8 cellular contexts compared by ENCODE assay signal in genomic region chr17:40303009-40303657, GRCh38. TPM values are rescaled to one million over a fixed set of nuclear protein-coding genes. Genes with fewer than 3 reads are reported as not detected.
DNase-seq lines count a peak whose midpoint lies in the region; ATAC-seq and TF ChIP-seq lines count a peak whose summit lies in the region.

No MANE protein-coding gene starts in this region.

- POLR2A ChIA-PET in activated CD4-positive, alpha-beta T cell treated with anti-CD3 and anti-CD28 coated beads for 36 hours (lab: Charles Lee): interaction anchor here (0.6 kb wide), 1 partner anchor 8 kb away, joined by 3 read pairs; no protein-coding TSS in a partner anchor
- POLR2A ChIA-PET in SK-N-SH (lab: Yijun Ruan, JAX): interaction anchor here (0.5 to 2.5 kb wide), 8 partner anchors 14 to 284 kb away, joined by 3 to 12 read pairs (median 4); no protein-coding TSS in a partner anchor

- peak; percentile 96 for TF ChIP-seq RAD21 in SK-N-SH (IDR thresholded peaks at IDR 0.05; ENCODE audit: low read length)

- H3K4me1 ChIP-seq in MM.1S (ENCODE audit: low read length) (peaks cover 24% of the 10 kb centered on the region), SK-N-SH (ENCODE audit: control insufficient read depth in 1 of 2, insufficient read depth in 2 of 2, low read depth in 1 of 2, low read length in 1 of 2) (peaks cover 48 to 53% of the 10 kb centered on the region in 2 experiments), mesenchymal stem cell (ENCODE audit: control insufficient read depth, insufficient read depth, low read depth, low read length) (peaks cover 21% of the 10 kb centered on the region)

- CTCF ChIA-PET in activated CD4-positive, alpha-beta T cell treated with anti-CD3 and anti-CD28 coated beads for 36 hours (lab: Charles Lee): interaction anchor here (0.8 to 9.5 kb wide), 20 partner anchors 10 to 331 kb away, joined by 3 to 125 read pairs (median 5); no protein-coding TSS in a partner anchor
- CTCF ChIA-PET in SK-N-SH (lab: Yijun Ruan, JAX): interaction anchor here (0.7 to 36.0 kb wide), 33 partner anchors 10 to 288 kb away, joined by 3 to 1706 read pairs (median 5); partner anchors contain the start of genes CSF3, GJD3 and TOP2A

- intact Hi-C loops in activated CD4-positive, alpha-beta T cell treated with anti-CD3 and anti-CD28 coated beads for 36 hours (cut with DNase I, micrococcal nuclease): loop anchor here (1.0 kb wide), 2 partner anchors 38 to 52 kb away; no protein-coding TSS in a partner anchor

- peak overlapping the region; percentile 26 to 64 for H3K18ac ChIP-seq in mesenchymal stem cell (ENCODE audit: low read depth in 1 of 2, low read length in 2 of 2)

- H2BK120ac ChIP-seq in mesenchymal stem cell (ENCODE audit: low read depth, low read length): no peak overlapping the region

- H2BK15ac ChIP-seq in mesenchymal stem cell (ENCODE audit: low read depth, poor library complexity, severe bottlenecking): no peak overlapping the region

- H3K23ac ChIP-seq in mesenchymal stem cell (ENCODE audit: low read length in 2 of 2): peak overlapping the region in 1 of 2 experiments; percentile 38

- peaks cover 2% of the 10 kb centered on the region for H3K79me1 ChIP-seq in mesenchymal stem cell (replicated peaks; ENCODE audit: low read length, poor library complexity, severe bottlenecking)

- H4K20me1 ChIP-seq in MM.1S (ENCODE audit: insufficient read depth, low read length) (no peaks in the 10 kb centered on the region), SK-N-SH (ENCODE audit: insufficient read depth) (no peaks in the 10 kb centered on the region)

- H3K27me3 ChIP-seq in MM.1S (replicated peaks; ENCODE audit: insufficient read depth, low read length) (no peaks in the 10 kb centered on the region), SK-N-SH (ENCODE audit: insufficient read depth) (no peaks in the 10 kb centered on the region), mesenchymal stem cell (ENCODE audit: control insufficient read depth in 1 of 2, insufficient read depth in 1 of 2, low read length in 2 of 2) (no peaks in the 10 kb centered on the region)

- no peak overlapping the region for H4K91ac ChIP-seq in mesenchymal stem cell (ENCODE audit: low read length)

- H3K9me2 ChIP-seq in MM.1S (replicated peaks; ENCODE audit: insufficient read depth, low read length): no peaks in the 10 kb centered on the region
- no peaks in the 10 kb centered on the region for H3K9me2 ChIP-seq in SK-N-SH

- H3K4me2 ChIP-seq in MM.1S (ENCODE audit: low read depth, low read length) (no peak overlapping the region), SK-N-SH (peak overlapping the region; percentile 65), mesenchymal stem cell (ENCODE audit: low read length, poor library complexity, severe bottlenecking) (no peak overlapping the region)

- H3K27ac Mint-ChIP-seq in activated CD4-positive, alpha-beta T cell treated with anti-CD3 and anti-CD28 coated beads for 36 hours: peak overlapping the region; percentile 59

- peaks cover 17% of the 10 kb centered on the region; the same call in 1 of the 2 replicates for H3K36me3 ChIP-seq in MM.1S (replicated peaks; ENCODE audit: insufficient read depth, low read length)
- H3K36me3 ChIP-seq in SK-N-SH (replicated peaks in 1 of 2; ENCODE audit: control insufficient read depth in 1 of 2, insufficient read depth in 2 of 2, low read length in 1 of 2): peaks cover 4 to 12% of the 10 kb centered on the region in 2 experiments
- H3K36me3 ChIP-seq in mesenchymal stem cell (ENCODE audit: control insufficient read depth in 1 of 2, insufficient read depth in 2 of 2, low read depth in 1 of 2, low read length in 2 of 2): peaks cover 0 to 17% of the 10 kb centered on the region in 2 experiments

- H3K36me3 Mint-ChIP-seq in activated CD4-positive, alpha-beta T cell treated with anti-CD3 and anti-CD28 coated beads for 36 hours (ENCODE audit: low read depth): peaks cover 60% of the 10 kb centered on the region

- no peak overlapping the region for H2AFZ ChIP-seq in MM.1S (ENCODE audit: low read length)
- no peak overlapping the region for H2AFZ ChIP-seq in SK-N-SH (ENCODE audit: low read depth)
- H2AFZ ChIP-seq in mesenchymal stem cell (ENCODE audit: low read depth, low read length): no peak overlapping the region

- H3F3A ChIP-seq in MM.1S (ENCODE audit: insufficient read depth, low read length): 0 out of 2 replicates have a peak, but pooled peaks cover 6% of the 10 kb centered on the region
- H3F3A ChIP-seq in SK-N-SH (replicated peaks; ENCODE audit: insufficient read depth): peaks cover 48% of the 10 kb centered on the region

- no peak overlapping the region for H4K8ac ChIP-seq in mesenchymal stem cell (ENCODE audit: low read length)

- H3K4me3 ChIP-seq in MM.1S (ENCODE audit: low read length) (no peak overlapping the region), SK-N-SH (ENCODE audit: low read depth in 2 of 2, low read length in 1 of 2) (no peak overlapping the region; a peak in 1 of 4 replicates), mesenchymal stem cell (ENCODE audit: insufficient read depth in 1 of 2, low read depth in 1 of 2, low read length in 2 of 2) (peak overlapping the region in 1 of 2 experiments; percentile 4)

- H3K9ac ChIP-seq in MM.1S (ENCODE audit: low read length) (no peak overlapping the region), SK-N-SH (no peak overlapping the region; the same call in 1 of the 2 replicates), mesenchymal stem cell (ENCODE audit: low read length) (peak overlapping the region; percentile 75)

- H3K4ac ChIP-seq in mesenchymal stem cell (ENCODE audit: low read depth in 1 of 2, low read length in 2 of 2): peak overlapping the region in 1 of 2 experiments; percentile 68

- 0 out of 4 replicates have a peak, but pooled peaks of 1 of the 2 experiments have one; percentile 45 for TF ChIP-seq EP300 in SK-N-SH (IDR thresholded peaks at IDR 0.05; ENCODE audit: borderline replicate concordance in 1 of 2, low read depth in 1 of 2, low read length in 1 of 2)

- DNase-seq in activated CD4-positive, alpha-beta T cell treated with anti-CD3 and anti-CD28 coated beads for 36 hours: peak; percentile 53
- no peak for DNase-seq in activated CD4-positive, alpha-beta T cell treated with anti-CD3 and anti-CD28 coated beads for 1 hour
- DNase-seq in MM.1S: peak; percentile 44
- peak; percentile 63 for DNase-seq in SK-N-SH
- DNase-seq in effector CD8-positive, alpha-beta T cell (lab: John Stamatoyannopoulos, UW): peak; percentile 36
- peak; percentile 83 for DNase-seq in mesenchymal stem cell

- H2BK5ac ChIP-seq in mesenchymal stem cell (ENCODE audit: low read depth, low read length, poor library complexity, severe bottlenecking): no peak overlapping the region

- H3K9me3 ChIP-seq in MM.1S (replicated peaks; ENCODE audit: insufficient read depth, low read length) (no peaks in the 10 kb centered on the region), SK-N-SH (no peaks in the 10 kb centered on the region), mesenchymal stem cell (ENCODE audit: control insufficient read depth, low read length) (no peaks in the 10 kb centered on the region)

- H3K79me2 ChIP-seq in MM.1S (ENCODE audit: low read length) (peaks cover 51% of the 10 kb centered on the region), SK-N-SH (ENCODE audit: insufficient read depth) (peaks cover 3% of the 10 kb centered on the region; the same call in 1 of the 2 replicates)

- no peaks in the 10 kb centered on the region for H3K9me3 Mint-ChIP-seq in activated CD4-positive, alpha-beta T cell treated with anti-CD3 and anti-CD28 coated beads for 36 hours (ENCODE audit: low read depth)

- peaks cover 16% of the 10 kb centered on the region for H3K4me1 Mint-ChIP-seq in activated CD4-positive, alpha-beta T cell treated with anti-CD3 and anti-CD28 coated beads for 36 hours

- H3K27ac ChIP-seq in MM.1S (ENCODE audit: low read length): no peak overlapping the region
- peak overlapping the region; percentile 82 to 99 for H3K27ac ChIP-seq in SK-N-SH (ENCODE audit: low read depth in 2 of 2, low read length in 1 of 2)
- H3K27ac ChIP-seq in mesenchymal stem cell (ENCODE audit: low read length, poor library complexity, severe bottlenecking): no peak overlapping the region

- 7% methylated on average over 3 of the region's 4 CpGs for WGBS in SK-N-SH (ENCODE audit: low lambda C conversion rate)
- 71% methylated on average over 4 of the region's 4 CpGs for WGBS in mesenchymal stem cell

- TF ChIP-seq CTCF in MM.1S (IDR thresholded peaks at IDR 0.05; ENCODE audit: low read length) (peak; percentile 76), SK-N-SH (IDR thresholded peaks at IDR 0.05) (peak; percentile 86)

- peak overlapping the region; percentile 69 for H2AK5ac ChIP-seq in mesenchymal stem cell (ENCODE audit: low read length, severe bottlenecking)

- no peak for ATAC-seq in activated CD4-positive, alpha-beta T cell treated with anti-CD3 and anti-CD28 coated beads for 36 hours
- ATAC-seq in GM19324 (IDR thresholded peaks at IDR 0.05; ENCODE audit: low FRiP score, unreplicated experiment) (no peak), GM18870 (IDR thresholded peaks at IDR 0.05; ENCODE audit: unreplicated experiment) (no peak)

- peak overlapping the region in 1 of 2 experiments; percentile 86 for H2BK12ac ChIP-seq in mesenchymal stem cell (ENCODE audit: low read length in 2 of 2)

- no peak overlapping the region for H3K4me3 Mint-ChIP-seq in activated CD4-positive, alpha-beta T cell treated with anti-CD3 and anti-CD28 coated beads for 36 hours

- peak overlapping the region in 1 of 2 experiments; percentile 30 for H3K14ac ChIP-seq in mesenchymal stem cell (ENCODE audit: low read length in 2 of 2)

- H3K27me3 Mint-ChIP-seq in activated CD4-positive, alpha-beta T cell treated with anti-CD3 and anti-CD28 coated beads for 36 hours: no peaks in the 10 kb centered on the region

TF ChIP-seq in SK-N-SH, 30 proteins besides CTCF, POLR2A, EP300 and RAD21 (continues in another document):
- TF ChIP-seq SMC3 (IDR thresholded peaks at IDR 0.05; ENCODE audit: low read depth, low read length): peak; percentile 93

RNA-seq across cellular contexts. Expression of gene RARA, which starts 5.8 kb away (rescaled TPM):
- total RNA-seq in activated CD4-positive, alpha-beta T cell treated with anti-CD3 and anti-CD28 coated beads for 36 hours: 10 to 100 TPM; 29.8 to 40.2 TPM
- polyA plus RNA-seq in SK-N-SH (2012; rRNA removed): 8.9 and 13.3 TPM in 2 replicates
- 6.9 and 9.6 TPM in 2 replicates for polyA plus RNA-seq in SK-N-SH (2012; cell fraction: cytosol; rRNA removed)
- polyA plus RNA-seq in SK-N-SH (2012; cell fraction: nucleus; rRNA removed): 13.2 and 15.0 TPM in 2 replicates
- 32.6 TPM for polyA plus RNA-seq in mesenchymal stem cell (2013, experiment 1 of 2)
- 32.1 TPM for polyA plus RNA-seq in mesenchymal stem cell (2013, experiment 2 of 2)

RNA-seq across cellular contexts. Expression of gene CDC6, which starts 15.5 kb away (rescaled TPM):
- 100 to 1,000 TPM; 105 to 171 TPM for total RNA-seq in activated CD4-positive, alpha-beta T cell treated with anti-CD3 and anti-CD28 coated beads for 36 hours
- polyA plus RNA-seq in SK-N-SH (2012; rRNA removed): 12.7 and 12.8 TPM in 2 replicates
- polyA plus RNA-seq in SK-N-SH (2012; cell fraction: cytosol; rRNA removed): 15.2 and 16.8 TPM in 2 replicates
- polyA plus RNA-seq in SK-N-SH (2012; cell fraction: nucleus; rRNA removed): 8.3 and 11.7 TPM in 2 replicates
- polyA plus RNA-seq in mesenchymal stem cell (2013, experiment 1 of 2): 8.5 TPM
- polyA plus RNA-seq in mesenchymal stem cell (2013, experiment 2 of 2): 9.1 TPM

Comparison
In these comparisons a context has a peak if more than half of its experiments do, and no peak if none do; other contexts are left out.
1. H3K27ac ChIP-seq: peak in SK-N-SH (2 of 2); none in MM.1S (single experiment) and mesenchymal stem cell (single experiment).